ENCODE assay signal across 12 cellular contexts in genomic region chr10:76492026-76492425, GRCh38.
DNase-seq lines count a peak whose midpoint lies in the region; ATAC-seq, FAIRE-seq and TF ChIP-seq lines count a peak whose summit lies in the region.
"Had no signal": no experiment of that assay in that cellular context is flagged by ENCODE, and none has a peak within 500 bp of the region (broad histone marks: within the 10 kb centered on the region; RNA-seq: fewer than 3 reads in every experiment).

No MANE protein-coding gene starts in this region.

- H3K27ac ChIP-seq in GM23248 (peak overlapping the region; percentile 44), right atrium auricular region (no peak overlapping the region), WERI-Rb-1 (no peak overlapping the region)

- H3K4me3 ChIP-seq in GM23248 (no peak overlapping the region), foreskin fibroblast (ENCODE audit: low read depth in 1 of 2, low read length in 2 of 2) (no peak overlapping the region), right atrium auricular region (no peak overlapping the region), WERI-Rb-1 (ENCODE audit: low read depth, low read length) (no peak overlapping the region)

- H3K9me3 ChIP-seq in GM23248 (ENCODE audit: low read depth) (peaks cover 3% of the 10 kb centered on the region), right atrium auricular region (peaks cover 0 to 56% of the 10 kb centered on the region in 2 donors), WERI-Rb-1 (ENCODE audit: severe bottlenecking) (peaks cover 14% of the 10 kb centered on the region)

- no peaks in the 10 kb centered on the region for H3K36me3 ChIP-seq in GM23248 (ENCODE audit: low read depth)
- H3K36me3 ChIP-seq in right atrium auricular region, result no peaks in the 10 kb centered on the region
- no peaks in the 10 kb centered on the region for H3K36me3 ChIP-seq in WERI-Rb-1

- no peaks in the 10 kb centered on the region for H3K79me2 ChIP-seq in GM23248 (ENCODE audit: insufficient read depth)

- no peak for ATAC-seq in GM21529 (IDR thresholded peaks at IDR 0.05; ENCODE audit: unreplicated experiment)

- H3K4me1 ChIP-seq in GM23248 (ENCODE audit: insufficient read depth) (0 out of 2 replicates have a peak, but pooled peaks cover 4% of the 10 kb centered on the region), right atrium auricular region (no peaks in the 10 kb centered on the region)

- no peak for TF ChIP-seq CTCF in foreskin fibroblast (IDR thresholded peaks at IDR 0.05; ENCODE audit: low read depth, low read length)
- TF ChIP-seq CTCF in right atrium auricular region (IDR thresholded peaks at IDR 0.05), result no peak
- TF ChIP-seq CTCF in WERI-Rb-1 (IDR thresholded peaks at IDR 0.05; ENCODE audit: low read depth, low read length), result no peak

- H3K9ac ChIP-seq in GM23248, result no peak overlapping the region

- no peak for FAIRE-seq in GM19239 (lab: Jason Lieb, UNC)
- FAIRE-seq: H1 had no signal

- no peak overlapping the region for H3K4me2 ChIP-seq in GM23248 (ENCODE audit: unreplicated experiment)

- H3K9me2 ChIP-seq in GM23248 (ENCODE audit: insufficient read depth), result no peaks in the 10 kb centered on the region

- H3K27me3 ChIP-seq in GM23248 (replicated peaks; ENCODE audit: insufficient read depth), result no peaks in the 10 kb centered on the region
- H3K27me3 ChIP-seq in right atrium auricular region, result no peaks in the 10 kb centered on the region
- H3K27me3 ChIP-seq in WERI-Rb-1 (ENCODE audit: insufficient read depth, low read depth, severe bottlenecking), result no peaks in the 10 kb centered on the region

- WGBS in GM23248 (ENCODE audit: low coverage in 1 of 2, low lambda C conversion rate in 2 of 2, missing lambda C conversion rate in 2 of 2), 2 experiments, result 6 to 8% methylated on average over 3 of the region's 3 CpGs

- in situ Hi-C loops in GM23248 (cut with MboI), result no loop called here

- DNase-seq in GM23248 (peak; percentile 87), amniotic stem cell (lab: John Stamatoyannopoulos, UW) (peak; percentile 41), foreskin fibroblast (peak; percentile 55 to 73), smooth muscle cell of the brain vasculature (ENCODE audit: low read depth, low spot score) (peak; percentile 49), right atrium auricular region (ENCODE audit: low spot score) (no peak), WERI-Rb-1 (no peak), GM19239 (ENCODE audit: insufficient read length, low spot score) (no peak)
- DNase-seq: activated CD4-positive, alpha-beta T cell treated with anti-CD3 and anti-CD28 coated beads, Interleukin-2, amount 50 U/mL, for 4 hours; activated effector memory CD4-positive, alpha-beta T cell treated with anti-CD3 and anti-CD28 coated beads, Interleukin-2, amount 50 U/mL, for 16 hours; Calu3 had no signal

- H3F3A ChIP-seq in GM23248 (ENCODE audit: insufficient read depth), result peaks cover 22% of the 10 kb centered on the region

- no peak overlapping the region for H2AFZ ChIP-seq in GM23248

- no peaks in the 10 kb centered on the region for H4K20me1 ChIP-seq in GM23248 (ENCODE audit: insufficient read depth)

Comparison
In these comparisons a context has a peak if more than half of its experiments do, and no peak if none do; other contexts are left out.
1. DNase-seq: peak in GM23248 (single experiment), amniotic stem cell (single experiment), foreskin fibroblast (2 of 2) and smooth muscle cell of the brain vasculature (single experiment); none in right atrium auricular region (single experiment), WERI-Rb-1 (single experiment) and GM19239 (single experiment).